10 cellular contexts compared by ENCODE assay signal in the genomic region with DNA sequence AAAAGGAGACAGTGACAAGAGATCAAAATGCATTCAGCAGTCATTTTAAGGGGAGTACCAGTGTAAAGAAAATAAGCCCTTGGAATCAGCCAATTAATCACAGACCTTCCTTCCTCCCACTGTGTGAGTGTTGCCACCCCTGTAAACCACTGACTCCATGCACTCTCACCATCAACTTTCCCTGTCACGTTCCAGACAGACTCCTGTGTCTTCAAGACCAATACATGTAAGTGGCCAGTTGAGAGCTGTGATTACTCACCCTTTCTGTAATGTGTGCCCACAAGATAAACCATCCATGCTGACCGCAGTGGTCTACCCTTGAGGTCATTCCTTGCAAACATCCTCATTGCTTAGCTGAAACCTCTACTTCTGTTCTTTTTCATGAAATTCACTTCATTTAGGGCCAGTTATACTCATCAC.
DNase-seq lines count a peak whose midpoint lies in the region.
"Had no signal": no experiment of that assay in that cellular context is flagged by ENCODE, and none has a peak within 500 bp of the region (broad histone marks: within the 10 kb centered on the region; RNA-seq: fewer than 3 reads in every experiment).

No MANE protein-coding gene starts in this region.

- peak; percentile 91 for DNase-seq in HS-5 (ENCODE audit: low read depth)
- peak; percentile 100 for DNase-seq in amniotic epithelial cell (ENCODE audit: low read depth)
- DNase-seq in left kidney (ENCODE audit: low read depth, low spot score), result peak; percentile 96
- no peak for DNase-seq in stimulated activated CD4-positive, alpha-beta T cell treated with anti-CD3 and anti-CD28 coated beads, Interleukin-12 subunit alpha, Interleukin-12 subunit beta, amount 100 ng/mL, for 4 hours
- no peak for DNase-seq in activated naive CD4-positive, alpha-beta T cell (lab: John Stamatoyannopoulos, UW)
- DNase-seq in NCI-H1105 (lab: John Stamatoyannopoulos, UW), result no peak
- no peak for DNase-seq in NCI-H2107 treated with DMSO at 0.1 percent for 48 hours (lab: John Stamatoyannopoulos, UW; ENCODE audit: unreplicated experiment)
- DNase-seq: activated CD8-positive, alpha-beta memory T cell treated with anti-CD3 and anti-CD28 coated beads, Interleukin-2, amount 10 ng/mL, durations not matched to agents 7 days and 5 days; DMS79 treated with DMSO at 0.1 percent for 48 hours had no signal

- peaks cover 39% of the 10 kb centered on the region for H3K4me1 ChIP-seq in ACC112 (ENCODE audit: control insufficient read depth, insufficient read depth, low read length, unreplicated experiment)

- no peaks in the 10 kb centered on the region for H3K27me3 ChIP-seq in ACC112 (ENCODE audit: insufficient read depth, low read length)

- peak overlapping the region; percentile 74 for H3K27ac ChIP-seq in ACC112 (ENCODE audit: low read depth, low read length)

- peak overlapping the region; percentile 15; the same call in 1 of the 2 replicates for H3K4me3 ChIP-seq in ACC112 (ENCODE audit: low read depth, low read length)

- peaks cover 7% of the 10 kb centered on the region; the same call in 1 of the 2 replicates for H3K36me3 ChIP-seq in ACC112 (ENCODE audit: insufficient read depth, low read length)

- H2AFZ ChIP-seq in ACC112 (ENCODE audit: low read length, unreplicated experiment), result no peak overlapping the region

- H3K79me2 ChIP-seq in ACC112 (ENCODE audit: control insufficient read depth, insufficient read depth, low read length, unreplicated experiment), result no peaks in the 10 kb centered on the region

Comparison
In these comparisons a context has a peak if more than half of its experiments do, and no peak if none do; other contexts are left out.
1. DNase-seq: peak in HS-5 (single experiment), amniotic epithelial cell (single experiment) and left kidney (single experiment); none in stimulated activated CD4-positive, alpha-beta T cell treated with anti-CD3 and anti-CD28 coated beads, Interleukin-12 subunit alpha, Interleukin-12 subunit beta, amount 100 ng/mL, for 4 hours (single experiment), activated naive CD4-positive, alpha-beta T cell (0 of 4), NCI-H1105 (single experiment) and NCI-H2107 treated with DMSO at 0.1 percent for 48 hours (single experiment).